1 cellular context compared by ENCODE assay signal in genomic region chr1:18999287-18999852, GRCh38.
TF ChIP-seq lines count a peak whose summit lies in the region.

No MANE protein-coding gene starts in this region.

TF ChIP-seq in HepG2, 621 proteins besides CTCF, POLR2A, EP300 and RAD21 (continued from another document):
- TF ChIP-seq MAFK (conservative IDR thresholded peaks at IDR 0.05 in 1 of 2, IDR thresholded peaks at IDR 0.05 in 1 of 2; ENCODE audit: low read length in 2 of 2): no peak
TF ChIP-seq in HepG2: peak in this region for 0.
